In the genomic region with DNA sequence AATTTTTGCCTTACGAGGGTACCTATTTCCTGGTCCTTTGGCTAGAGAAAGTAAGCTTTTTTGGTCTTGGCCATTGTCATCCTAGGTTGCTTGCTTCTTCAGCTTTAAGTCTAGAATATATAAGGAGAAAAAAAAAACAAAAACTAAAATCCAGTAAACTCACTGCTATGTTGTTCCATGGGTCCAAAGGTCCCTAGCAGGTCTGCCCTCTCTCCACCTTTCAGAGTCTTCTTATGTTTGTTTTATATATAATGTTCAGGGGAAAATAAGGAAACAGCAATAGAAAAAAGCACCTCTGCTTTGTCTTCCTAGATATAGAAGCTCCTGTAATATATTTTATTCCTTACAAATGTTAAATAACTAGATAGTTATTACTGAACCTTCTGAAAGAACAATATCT, we compare ENCODE assay signal across 33 cellular contexts.
"Had no signal": no experiment of that assay in that cellular context is flagged by ENCODE, and none has a peak within 500 bp of the region (broad histone marks: within the 10 kb centered on the region; RNA-seq: fewer than 3 reads in every experiment).

No MANE protein-coding gene starts in this region.

- H3K27me3 Mint-ChIP-seq: activated CD4-positive, alpha-beta T cell treated with anti-CD3 and anti-CD28 coated beads for 36 hours; activated CD4-positive, alpha-beta T cell treated with anti-CD3 and anti-CD28 coated beads, Interleukin-2, amount 10 ng/mL, durations not matched to agents 24 days and 14 days; activated naive CD8-positive, alpha-beta T cell treated with anti-CD3 and anti-CD28 coated beads for 36 hours; activated naive CD8-positive, alpha-beta T cell treated with anti-CD3 and anti-CD28 coated beads, Interleukin-2, amount 50 U/mL, for 24 hours; dendritic cell treated with granulocyte-macrophage colony-stimulating factor and Interleukin-4, amounts not matched to agents 40 ng/mL and 50 ng/mL, for 4 days had no signal

- H3K4me1 Mint-ChIP-seq: activated CD4-positive, alpha-beta T cell treated with anti-CD3 and anti-CD28 coated beads for 36 hours; activated CD4-positive, alpha-beta T cell treated with anti-CD3 and anti-CD28 coated beads, Interleukin-2, amount 10 ng/mL, durations not matched to agents 24 days and 14 days; activated CD8-positive, alpha-beta memory T cell treated with anti-CD3 and anti-CD28 coated beads, Interleukin-2, amount 10 ng/mL, durations not matched to agents 7 days and 5 days; activated naive CD4-positive, alpha-beta T cell treated with anti-CD3 and anti-CD28 coated beads, Interleukin-2, amount 50 U/mL, for 24 hours; activated naive CD8-positive, alpha-beta T cell treated with anti-CD3 and anti-CD28 coated beads for 36 hours; endodermal cell; T-helper 17 cell had no signal

- DNase-seq: activated CD4-positive, alpha-beta memory T cell treated with anti-CD3 and anti-CD28 coated beads for 36 hours; activated CD4-positive, alpha-beta T cell treated with anti-CD3 and anti-CD28 coated beads for 36 hours; activated CD4-positive, alpha-beta T cell treated with anti-CD3 and anti-CD28 coated beads, Interleukin-2, amount 10 ng/mL, durations not matched to agents 24 days and 14 days; activated CD4-positive, CD25-positive, alpha-beta regulatory T cell; activated CD4-positive, CD25-positive, alpha-beta regulatory T cell treated with anti-CD3 and anti-CD28 coated beads, Interleukin-2, amount 50 U/mL, for 72 hours; activated CD8-positive, alpha-beta memory T cell treated with anti-CD3 and anti-CD28 coated beads, Interleukin-2, amount 10 ng/mL, durations not matched to agents 7 days and 5 days; activated CD8-positive, alpha-beta memory T cell treated with anti-CD3 and anti-CD28 coated beads, Interleukin-2, amount 50 U/mL, for 4 hours; activated CD8-positive, alpha-beta T cell treated with anti-CD3 and anti-CD28 coated beads, Interleukin-2, amount 10 ng/mL, durations not matched to agents 7 days and 5 days; activated effector memory CD4-positive, alpha-beta T cell treated with anti-CD3 and anti-CD28 coated beads, Interleukin-2, amount 50 U/mL, for 16 hours; activated naive CD4-positive, alpha-beta T cell treated with anti-CD3 and anti-CD28 coated beads for 36 hours; activated naive CD8-positive, alpha-beta T cell treated with anti-CD3 and anti-CD28 coated beads for 36 hours; activated naive CD8-positive, alpha-beta T cell treated with anti-CD3 and anti-CD28 coated beads, Interleukin-2, amount 50 U/mL, for 24 hours; activated T-cell treated with anti-CD3 and anti-CD28 coated beads, Interleukin-2, amount 50 U/mL, for 1 hour; activated T-cell treated with anti-CD3 and anti-CD28 coated beads, Interleukin-2, amount 50 U/mL, for 48 hours; adrenal gland; amygdala; aorta; body of pancreas; caudate nucleus; dorsolateral prefrontal cortex; effector memory CD4-positive, alpha-beta T cell; endodermal cell; foreskin fibroblast; head of caudate nucleus; T-helper 17 cell had no signal

- ATAC-seq: activated CD4-positive, alpha-beta T cell treated with anti-CD3 and anti-CD28 coated beads for 36 hours; activated CD8-positive, alpha-beta memory T cell treated with anti-CD3 and anti-CD28 coated beads, Interleukin-2, amount 10 ng/mL, durations not matched to agents 7 days and 5 days; activated CD8-positive, alpha-beta T cell treated with anti-CD3 and anti-CD28 coated beads, Interleukin-2, amount 10 ng/mL, durations not matched to agents 7 days and 5 days; activated naive CD8-positive, alpha-beta T cell treated with anti-CD3 and anti-CD28 coated beads, Interleukin-2, amount 50 U/mL, for 24 hours; body of pancreas; esophagus mucosa; T-helper 17 cell had no signal

- H3K27ac Mint-ChIP-seq: activated CD4-positive, alpha-beta memory T cell treated with anti-CD3 and anti-CD28 coated beads for 36 hours; activated CD4-positive, alpha-beta T cell treated with anti-CD3 and anti-CD28 coated beads for 36 hours; activated CD4-positive, alpha-beta T cell treated with anti-CD3 and anti-CD28 coated beads, Interleukin-2, amount 10 ng/mL, durations not matched to agents 24 days and 14 days; activated CD8-positive, alpha-beta memory T cell treated with anti-CD3 and anti-CD28 coated beads, Interleukin-2, amount 10 ng/mL, durations not matched to agents 7 days and 5 days; activated CD8-positive, alpha-beta T cell treated with anti-CD3 and anti-CD28 coated beads, Interleukin-2, amount 10 ng/mL, durations not matched to agents 7 days and 5 days; activated naive CD4-positive, alpha-beta T cell treated with anti-CD3 and anti-CD28 coated beads for 36 hours; activated naive CD4-positive, alpha-beta T cell treated with anti-CD3 and anti-CD28 coated beads, Interleukin-2, amount 50 U/mL, for 24 hours; activated naive CD8-positive, alpha-beta T cell treated with anti-CD3 and anti-CD28 coated beads for 36 hours; activated naive CD8-positive, alpha-beta T cell treated with anti-CD3 and anti-CD28 coated beads, Interleukin-2, amount 50 U/mL, for 24 hours; activated T-helper 1 cell treated with anti-CD3 and anti-CD28 coated beads, Interleukin-12 subunit alpha, Interleukin-12 subunit beta, Interleukin-2, Interleukin-4 antibody, amounts not matched to agents 30 ng/mL and 10 ng/mL and 1 ng/mL, durations not matched to agents 14 hours and 24 hours and 36 hours; activated T-helper 2 cell treated with anti-CD3 and anti-CD28 coated beads, Interferon-gamma antibody, Interleukin-2, Interleukin-4, amounts not matched to agents 10 μg/mL and 5 μg/mL and 100 μg/mL, durations not matched to agents 14 hours and 24 hours and 36 hours; endodermal cell; T-helper 17 cell; T-helper 2 cell treated with Interferon-gamma antibody and Interleukin-4, amounts not matched to agents 5 μg/mL and 100 μg/mL, for 36 hours had no signal

- H3K27ac ChIP-seq: adrenal gland, body of pancreas, coronary artery, dorsolateral prefrontal cortex had no signal

- H3K4me1 ChIP-seq: adrenal gland, body of pancreas had no signal

- H3K9me3 ChIP-seq: adrenal gland, body of pancreas had no signal

- H3K9me3 Mint-ChIP-seq: activated CD4-positive, alpha-beta memory T cell treated with anti-CD3 and anti-CD28 coated beads for 36 hours; activated CD4-positive, alpha-beta T cell treated with anti-CD3 and anti-CD28 coated beads, Interleukin-2, amount 10 ng/mL, durations not matched to agents 24 days and 14 days; activated naive CD4-positive, alpha-beta T cell treated with anti-CD3 and anti-CD28 coated beads for 36 hours; activated naive CD4-positive, alpha-beta T cell treated with anti-CD3 and anti-CD28 coated beads, Interleukin-2, amount 50 U/mL, for 24 hours; activated naive CD8-positive, alpha-beta T cell treated with anti-CD3 and anti-CD28 coated beads, Interleukin-2, amount 50 U/mL, for 24 hours; activated T-helper 1 cell treated with anti-CD3 and anti-CD28 coated beads, Interleukin-12 subunit alpha, Interleukin-12 subunit beta, Interleukin-2, Interleukin-4 antibody, amounts not matched to agents 30 ng/mL and 10 ng/mL and 1 ng/mL, durations not matched to agents 14 hours and 24 hours and 36 hours; activated T-helper 2 cell treated with anti-CD3 and anti-CD28 coated beads, Interferon-gamma antibody, Interleukin-2, Interleukin-4, amounts not matched to agents 10 μg/mL and 5 μg/mL and 100 μg/mL, durations not matched to agents 14 hours and 24 hours and 36 hours; dendritic cell treated with granulocyte-macrophage colony-stimulating factor and Interleukin-4, amounts not matched to agents 40 ng/mL and 50 ng/mL, for 4 days; endodermal cell; T-helper 2 cell treated with Interferon-gamma antibody and Interleukin-4, amounts not matched to agents 5 μg/mL and 100 μg/mL, for 36 hours had no signal

- H3K36me3 ChIP-seq: adrenal gland had no signal

- H3K36me3 Mint-ChIP-seq: activated CD4-positive, alpha-beta memory T cell treated with anti-CD3 and anti-CD28 coated beads for 36 hours; activated CD8-positive, alpha-beta memory T cell treated with anti-CD3 and anti-CD28 coated beads, Interleukin-2, amount 10 ng/mL, durations not matched to agents 7 days and 5 days; activated naive CD4-positive, alpha-beta T cell treated with anti-CD3 and anti-CD28 coated beads, Interleukin-2, amount 50 U/mL, for 24 hours; activated naive CD8-positive, alpha-beta T cell treated with anti-CD3 and anti-CD28 coated beads for 36 hours had no signal

- FAIRE-seq: frontal cortex had no signal

- H3K4me3 Mint-ChIP-seq: activated CD4-positive, alpha-beta memory T cell treated with anti-CD3 and anti-CD28 coated beads for 36 hours; activated CD4-positive, alpha-beta T cell treated with anti-CD3 and anti-CD28 coated beads for 36 hours; activated CD4-positive, alpha-beta T cell treated with anti-CD3 and anti-CD28 coated beads, Interleukin-2, amount 10 ng/mL, durations not matched to agents 24 days and 14 days; activated CD8-positive, alpha-beta memory T cell treated with anti-CD3 and anti-CD28 coated beads, Interleukin-2, amount 10 ng/mL, durations not matched to agents 7 days and 5 days; activated CD8-positive, alpha-beta T cell treated with anti-CD3 and anti-CD28 coated beads, Interleukin-2, amount 10 ng/mL, durations not matched to agents 7 days and 5 days; activated naive CD4-positive, alpha-beta T cell treated with anti-CD3 and anti-CD28 coated beads for 36 hours; activated naive CD4-positive, alpha-beta T cell treated with anti-CD3 and anti-CD28 coated beads, Interleukin-2, amount 50 U/mL, for 24 hours; activated naive CD8-positive, alpha-beta T cell treated with anti-CD3 and anti-CD28 coated beads for 36 hours; activated naive CD8-positive, alpha-beta T cell treated with anti-CD3 and anti-CD28 coated beads, Interleukin-2, amount 50 U/mL, for 24 hours; activated T-helper 1 cell treated with anti-CD3 and anti-CD28 coated beads, Interleukin-12 subunit alpha, Interleukin-12 subunit beta, Interleukin-2, Interleukin-4 antibody, amounts not matched to agents 30 ng/mL and 10 ng/mL and 1 ng/mL, durations not matched to agents 14 hours and 24 hours and 36 hours; dendritic cell treated with granulocyte-macrophage colony-stimulating factor and Interleukin-4, amounts not matched to agents 40 ng/mL and 50 ng/mL, for 4 days; endodermal cell; T-helper 17 cell; T-helper 2 cell treated with Interferon-gamma antibody and Interleukin-4, amounts not matched to agents 5 μg/mL and 100 μg/mL, for 36 hours had no signal

- H3K4me3 ChIP-seq: adrenal gland, body of pancreas, coronary artery, dorsolateral prefrontal cortex had no signal

- H3K27me3 ChIP-seq: adrenal gland, body of pancreas, dorsolateral prefrontal cortex had no signal
